1 cellular context compared by ENCODE assay signal in genomic region chr6:121851056-121851455, GRCh38.
TF ChIP-seq lines count a peak whose summit lies in the region.

No MANE protein-coding gene starts in this region.

TF ChIP-seq in SK-N-SH treated with all-trans-retinoic acid at 6 μM for 48 hours, 23 proteins besides CTCF, POLR2A, EP300 and RAD21 (continued from another document):
- TF ChIP-seq TSHZ2 (CRISPR knock-in tag; IDR thresholded peaks at IDR 0.05) = no peak
- no peak for TF ChIP-seq SNAI2 (CRISPR knock-in tag; IDR thresholded peaks at IDR 0.05)
- TF ChIP-seq ESRRG (CRISPR knock-in tag; IDR thresholded peaks at IDR 0.05) = no peak
